Comparison of ENCODE assay signal across 24 cellular contexts in the genomic region with DNA sequence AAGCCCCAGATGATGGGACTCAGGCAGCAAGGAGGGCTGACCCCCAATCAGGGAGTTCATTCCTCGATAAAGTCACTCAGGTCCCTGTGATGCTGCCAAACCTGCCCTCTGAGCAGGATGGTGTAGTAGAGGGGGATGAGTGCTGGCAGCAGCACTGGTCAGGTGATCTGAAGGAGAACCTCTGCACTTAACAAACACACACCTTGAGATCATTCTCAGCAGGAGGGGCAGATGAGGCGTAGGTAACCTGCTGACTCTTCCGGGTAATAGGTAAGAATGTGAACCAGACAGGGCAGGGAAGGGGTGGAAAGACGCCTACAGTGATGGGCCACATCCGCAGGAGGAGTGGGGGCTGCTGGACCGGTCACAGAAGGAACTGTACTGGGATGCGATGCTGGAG.
"Had no signal": no experiment of that assay in that cellular context is flagged by ENCODE, and none has a peak within 500 bp of the region (broad histone marks: within the 10 kb centered on the region; RNA-seq: fewer than 3 reads in every experiment).

No MANE protein-coding gene starts in this region.

- H3K27ac Mint-ChIP-seq: activated naive CD4-positive, alpha-beta T cell treated with anti-CD3 and anti-CD28 coated beads for 36 hours; endodermal cell; mesothelial cell of epicardium had no signal

- DNase-seq: activated CD4-positive, alpha-beta memory T cell treated with anti-CD3 and anti-CD28 coated beads, Interleukin-2, amount 10 ng/mL, durations not matched to agents 7 days and 5 days; activated CD4-positive, alpha-beta T cell treated with anti-CD3 and anti-CD28 coated beads for 48 hours; activated CD4-positive, CD25-positive, alpha-beta regulatory T cell; activated effector memory CD4-positive, alpha-beta T cell treated with Interleukin-2 at 50 U/mL for 16 hours; activated naive CD4-positive, alpha-beta T cell treated with anti-CD3 and anti-CD28 coated beads for 36 hours; activated T-cell treated with anti-CD3 and anti-CD28 coated beads, Interleukin-2, amount 50 U/mL, for 4 hours; aorta; endodermal cell; esophagus squamous epithelium; head of caudate nucleus; hypothalamus; left ventricle myocardium inferior; naive thymus-derived CD8-positive, alpha-beta T cell; psoas muscle; stimulated activated CD4-positive, alpha-beta T cell treated with anti-CD3 and anti-CD28 coated beads, Interleukin-4, amount 100 ng/mL, for 24 hours; stimulated activated naive CD8-positive, alpha-beta T cell treated with anti-CD3 and anti-CD28 coated beads, Interleukin-15, Interleukin-2, amounts not matched to agents 100 U/mL and 50 U/mL, for 24 hours; T1000 had no signal

- H3K27ac ChIP-seq: coronary artery, esophagus squamous epithelium, gastroesophageal sphincter, left ventricle myocardium inferior, neutrophil, pancreas, psoas muscle, right atrium auricular region, upper lobe of left lung had no signal

- H3K36me3 ChIP-seq: right atrium auricular region had no signal

- H3K9me3 ChIP-seq: esophagus squamous epithelium, gastroesophageal sphincter, left ventricle myocardium inferior, neutrophil, pancreas, psoas muscle, right atrium auricular region, upper lobe of left lung had no signal

- H3K4me3 Mint-ChIP-seq: activated CD4-positive, alpha-beta memory T cell treated with anti-CD3 and anti-CD28 coated beads, Interleukin-2, amount 10 ng/mL, durations not matched to agents 7 days and 5 days; activated naive CD4-positive, alpha-beta T cell treated with anti-CD3 and anti-CD28 coated beads for 36 hours; activated T-cell treated with anti-CD3 and anti-CD28 coated beads, Interleukin-2, amount 50 U/mL, for 4 hours; endodermal cell; mesothelial cell of epicardium had no signal

- H3K4me3 ChIP-seq: coronary artery, esophagus squamous epithelium, gastroesophageal sphincter, left ventricle myocardium inferior, pancreas, psoas muscle, right atrium auricular region, upper lobe of left lung had no signal

- H3K27me3 ChIP-seq: esophagus squamous epithelium, gastroesophageal sphincter, neutrophil, pancreas, right atrium auricular region, upper lobe of left lung had no signal

- H3K27me3 Mint-ChIP-seq: activated CD4-positive, alpha-beta memory T cell treated with anti-CD3 and anti-CD28 coated beads, Interleukin-2, amount 10 ng/mL, durations not matched to agents 7 days and 5 days; naive thymus-derived CD8-positive, alpha-beta T cell had no signal

- H3K9me3 Mint-ChIP-seq: activated CD4-positive, alpha-beta memory T cell treated with anti-CD3 and anti-CD28 coated beads, Interleukin-2, amount 10 ng/mL, durations not matched to agents 7 days and 5 days; activated naive CD4-positive, alpha-beta T cell treated with anti-CD3 and anti-CD28 coated beads for 36 hours; activated T-cell treated with anti-CD3 and anti-CD28 coated beads, Interleukin-2, amount 50 U/mL, for 4 hours; endodermal cell; mesothelial cell of epicardium; naive thymus-derived CD8-positive, alpha-beta T cell had no signal
